ENCODE assay signal across 10 cellular contexts in genomic region chr4:4865705-4866123, GRCh38. TPM values are rescaled to one million over a fixed set of nuclear protein-coding genes. Genes with fewer than 3 reads are reported as not detected.
A peak's percentile ranks its signal among the peaks of the same experiment; 100 is the strongest.
DNase-seq lines count a peak whose midpoint lies in the region; ATAC-seq and TF ChIP-seq lines count a peak whose summit lies in the region.
"Had no signal": no experiment of that assay in that cellular context is flagged by ENCODE, and none has a peak within 500 bp of the region (broad histone marks: within the 10 kb centered on the region; RNA-seq: fewer than 3 reads in every experiment).

No MANE protein-coding gene starts in this region.

- no peak for TF ChIP-seq CTCF in choroid plexus epithelial cell (conservative IDR thresholded peaks at IDR 0.05; ENCODE audit: low read depth, low read length)

- H3K4me1 Mint-ChIP-seq in naive B cell = peaks cover 27 to 52% (median 45%) of the 10 kb centered on the region in 3 donors

- H3K27me3 ChIP-seq in right cardiac atrium (ENCODE audit: control insufficient read depth, insufficient read depth) = no peaks in the 10 kb centered on the region
- H3K27me3 ChIP-seq in aorta (ENCODE audit: control insufficient read depth in 1 of 2, insufficient read depth in 2 of 2, low read length in 1 of 2) = no peaks in the 10 kb centered on the region

- peaks cover 4 to 52% (median 29%) of the 10 kb centered on the region in 7 donors for H3K9me3 Mint-ChIP-seq in naive B cell

- peaks cover 0 to 16% of the 10 kb centered on the region in 2 donors for H3K36me3 Mint-ChIP-seq in naive B cell

- peak overlapping the region in 4 of 6 donors; percentile 86 to 96 (median 90) for H3K27ac Mint-ChIP-seq in naive B cell

- H3K27ac ChIP-seq in right cardiac atrium (ENCODE audit: low read length) = no peak overlapping the region
- no peak overlapping the region for H3K27ac ChIP-seq in aorta (ENCODE audit: low read depth in 1 of 2, low read length in 2 of 2)

- H3K4me3 ChIP-seq in right cardiac atrium (ENCODE audit: low read length) (peak overlapping the region; percentile 22), choroid plexus epithelial cell (ENCODE audit: low read depth, low read length) (peak overlapping the region; percentile 39), aorta (ENCODE audit: low read length in 2 of 2) (peak overlapping the region; percentile 7 to 25)

- no peaks in the 10 kb centered on the region for H3K9me3 ChIP-seq in right cardiac atrium (ENCODE audit: control insufficient read depth, low read length)
- H3K9me3 ChIP-seq in aorta (ENCODE audit: control insufficient read depth, low read length) = no peaks in the 10 kb centered on the region

- peaks cover 57 to 70% (median 59%) of the 10 kb centered on the region in 3 donors for H3K27me3 Mint-ChIP-seq in naive B cell

- WGBS in right cardiac atrium = 2% methylated on average over 36 of the region's 36 CpGs
- WGBS in aorta, 2 donors = 9 to 11% methylated on average over 25 to 36 of the region's 36 CpGs

- intact Hi-C loops in right cardiac atrium (cut with DNase I) (no loop called here), Right ventricle myocardium superior (cut with DNase I) (no loop called here), aorta (cut with DNase I) (no loop called here)

- H3K4me1 ChIP-seq in right cardiac atrium (ENCODE audit: control insufficient read depth, insufficient read depth, low read length) (peaks cover 4% of the 10 kb centered on the region), aorta (ENCODE audit: control insufficient read depth in 1 of 2, insufficient read depth in 2 of 2, low read length in 2 of 2) (no peaks in the 10 kb centered on the region)

- DNase-seq in right cardiac atrium (peak in 1 of 3 donors; percentile 30), Right ventricle myocardium superior (no peak), choroid plexus epithelial cell (ENCODE audit: low read depth) (no peak), naive B cell (no peak), aorta (no peak)
- DNase-seq: Calu3, occipital lobe had no signal

- ATAC-seq in right cardiac atrium (no peak), Right ventricle myocardium superior (ENCODE audit: poor library complexity) (no peak), naive B cell (ENCODE audit: low read depth in 2 of 2) (no peak), aorta (ENCODE audit: low FRiP score) (no peak), GM19397 (IDR thresholded peaks at IDR 0.05; ENCODE audit: unreplicated experiment) (no peak), HG03378 (IDR thresholded peaks at IDR 0.05; ENCODE audit: unreplicated experiment) (no peak), HG02840 (IDR thresholded peaks at IDR 0.05; ENCODE audit: low FRiP score, unreplicated experiment) (no peak)

- no peaks in the 10 kb centered on the region for H3K36me3 ChIP-seq in aorta (ENCODE audit: control insufficient read depth in 1 of 2, insufficient read depth in 2 of 2, low read length in 1 of 2)

- peak overlapping the region; percentile 70 to 85 (median 76) for H3K4me3 Mint-ChIP-seq in naive B cell

RNA-seq across cellular contexts. Expression of gene MSX1, which starts 6.2 kb away (rescaled TPM):
- total RNA-seq in right cardiac atrium = 1 to 10 TPM; 1.8 to 2.8 (median 2.1) TPM
- polyA plus RNA-seq in right cardiac atrium = 3.6 TPM
- 3.9 TPM for total RNA-seq in Right ventricle myocardium superior
- not detected for polyA plus RNA-seq in naive B cell (ENCODE audit: low read depth in 6 of 6)
- total RNA-seq in aorta = 10 to 100 TPM in 1 of 2 donors, 1 to 10 TPM in 1; 4.5 to 14.5 TPM
- 1 to 10 TPM; 3.8 to 4.8 TPM for polyA plus RNA-seq in aorta
